ENCODE assay signal across 29 cellular contexts in genomic region chr13:110217811-110218210, GRCh38.
DNase-seq lines count a peak whose midpoint lies in the region; ATAC-seq and FAIRE-seq lines count a peak whose summit lies in the region.
"Had no signal": no experiment of that assay in that cellular context is flagged by ENCODE, and none has a peak within 500 bp of the region (broad histone marks: within the 10 kb centered on the region; RNA-seq: fewer than 3 reads in every experiment).

No MANE protein-coding gene starts in this region.

- H3K36me3 ChIP-seq in adipocyte (ENCODE audit: control insufficient read depth, insufficient read depth, low read length, severe bottlenecking) (peaks cover 33% of the 10 kb centered on the region), stomach smooth muscle (ENCODE audit: control insufficient read depth in 2 of 2, insufficient read depth in 2 of 2, low read length in 2 of 2) (peaks cover 9 to 11% of the 10 kb centered on the region in 2 donors)
- H3K36me3 ChIP-seq: cardiac muscle cell, neural progenitor cell had no signal

- DNase-seq in adipocyte (ENCODE audit: low read depth) (no peak), OCI-M2 (lab: John Stamatoyannopoulos, UW; ENCODE audit: unreplicated experiment) (no peak), AG08395 (ENCODE audit: low spot score) (no peak)
- DNase-seq: ACHN; activated CD4-positive, alpha-beta T cell treated with anti-CD3 and anti-CD28 coated beads for 4 hours; activated CD8-positive, alpha-beta T cell treated with anti-CD3 and anti-CD28 coated beads, Interleukin-2, amount 10 ng/mL, durations not matched to agents 7 days and 5 days; CD8-positive, alpha-beta memory T cell; dermis blood vessel endothelial cell; DMS 273 treated with DMSO at 0.1 percent for 48 hours; GOT3; HFFc6; IMR-90; left lung; mesenchymal stem cell; NCI-H1436 treated with DMSO at 0.1 percent for 48 hours; NCI-H510A; RPMI8226; stimulated activated CD4-positive, alpha-beta T cell treated with anti-CD3 and anti-CD28 coated beads, Interleukin-12 subunit alpha, Interleukin-12 subunit beta, amount 100 ng/mL, for 4 hours; stimulated activated CD4-positive, alpha-beta T cell treated with anti-CD3 and anti-CD28 coated beads, Interleukin-2, amount 100 ng/mL, for 48 hours; T1000 had no signal

- H3K9me3 ChIP-seq in adipocyte (ENCODE audit: control insufficient read depth, low read length) (no peaks in the 10 kb centered on the region), stomach smooth muscle (ENCODE audit: control insufficient read depth in 2 of 2, low read length in 2 of 2) (no peaks in the 10 kb centered on the region)
- H3K9me3 ChIP-seq: left lung, SJSA1 had no signal

- H3K4me3 ChIP-seq in adipocyte (ENCODE audit: low read length) (no peak overlapping the region), stomach smooth muscle (ENCODE audit: low read length in 2 of 2) (no peak overlapping the region)
- H3K4me3 ChIP-seq: cardiac muscle cell, left lung, neural progenitor cell, SJSA1 had no signal

- H3K27ac ChIP-seq in cingulate gyrus (ENCODE audit: low read depth, low read length) (peak overlapping the region; percentile 3), stomach smooth muscle (ENCODE audit: low read length) (peak overlapping the region; percentile 83)
- H3K27ac ChIP-seq: cardiac muscle cell, neural progenitor cell, SJSA1, VCaP had no signal

- peak overlapping the region; percentile 56 for H3K9ac ChIP-seq in adipocyte (ENCODE audit: low read length)
- no peak overlapping the region for H3K9ac ChIP-seq in stomach smooth muscle (ENCODE audit: low read length in 2 of 2)
- H3K9ac ChIP-seq: neural progenitor cell had no signal

- peaks cover 56% of the 10 kb centered on the region for H3K4me1 ChIP-seq in adipocyte (ENCODE audit: control insufficient read depth, insufficient read depth, low read length)
- H3K4me1 ChIP-seq in stomach smooth muscle (ENCODE audit: control insufficient read depth, insufficient read depth, low read length), result peaks cover 61% of the 10 kb centered on the region

- ATAC-seq in GM21423 (IDR thresholded peaks at IDR 0.05; ENCODE audit: unreplicated experiment), result no peak
- ATAC-seq: activated CD8-positive, alpha-beta T cell treated with anti-CD3 and anti-CD28 coated beads, Interleukin-2, amount 10 ng/mL, durations not matched to agents 7 days and 5 days had no signal

- peak; percentile 9 for FAIRE-seq in islet of Langerhans (lab: Jason Lieb, UNC)
- FAIRE-seq: GM18507 had no signal

- H3K27me3 ChIP-seq in adipocyte (replicated peaks; ENCODE audit: control insufficient read depth, insufficient read depth, low read length) (no peaks in the 10 kb centered on the region), stomach smooth muscle (ENCODE audit: control insufficient read depth in 1 of 2, insufficient read depth in 2 of 2, low read length in 2 of 2) (no peaks in the 10 kb centered on the region)
- H3K27me3 ChIP-seq: cardiac muscle cell, neural progenitor cell, SJSA1 had no signal
